ENCODE assay signal across 8 cellular contexts in the genomic region with DNA sequence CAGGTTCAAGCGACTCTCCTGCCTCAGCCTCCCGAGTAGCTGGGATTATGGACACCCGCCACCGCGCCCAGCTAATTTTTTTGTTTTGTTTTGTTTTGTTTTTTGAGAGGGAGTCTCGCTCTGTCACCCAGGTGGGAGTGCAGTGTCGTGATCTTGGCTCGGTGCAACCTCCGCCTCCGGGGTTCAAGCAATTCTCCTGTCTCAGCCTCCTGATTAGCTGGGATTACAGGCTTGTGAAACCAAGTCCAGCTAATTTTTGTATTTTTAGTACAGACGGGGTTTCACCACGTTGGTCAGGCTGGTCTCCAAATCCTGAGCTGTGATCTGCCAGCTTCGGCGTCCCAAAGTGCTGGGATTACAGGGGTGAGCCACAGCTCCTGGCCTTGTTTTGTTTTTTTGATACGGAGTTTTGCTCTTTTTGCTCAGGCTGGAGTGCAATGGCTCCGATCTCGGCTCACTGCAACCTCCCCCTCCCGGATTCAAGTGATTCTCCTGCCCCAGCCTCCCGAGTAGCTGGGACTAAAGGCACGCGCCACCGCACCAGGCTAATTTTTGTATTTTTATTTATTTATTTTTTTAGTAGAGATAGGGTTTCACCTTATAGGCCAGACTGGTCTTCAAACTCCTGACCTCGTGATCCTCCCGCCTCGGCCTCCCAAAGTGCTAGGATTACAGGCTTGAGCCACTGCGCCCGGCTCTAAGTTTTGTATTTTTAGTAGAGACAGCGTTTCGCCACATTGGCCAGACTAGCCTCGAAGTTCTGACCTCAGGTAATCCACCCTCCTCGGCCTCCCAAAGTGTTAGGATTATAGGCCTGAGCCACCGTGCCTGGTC. TPM values are rescaled to one million over a fixed set of nuclear protein-coding genes. Genes with fewer than 3 reads are reported as not detected.
A peak's percentile ranks its signal among the peaks of the same experiment; 100 is the strongest.
DNase-seq lines count a peak whose midpoint lies in the region; ATAC-seq and TF ChIP-seq lines count a peak whose summit lies in the region.
"Not testable (repeated sequence)": the region's sequence is repeated elsewhere in the genome, so short reads cannot be mapped to it uniquely, and the experiment has no call there.

No MANE protein-coding gene starts in this region.

- H3K4me3 Mint-ChIP-seq in activated CD4-positive, alpha-beta memory T cell treated with anti-CD3 and anti-CD28 coated beads for 36 hours: peak overlapping the region; percentile 37

- CTCF ChIA-PET in activated CD4-positive, alpha-beta memory T cell treated with anti-CD3 and anti-CD28 coated beads for 36 hours (lab: Charles Lee): interaction anchor here (0.9 to 3.1 kb wide), 4 partner anchors 88 to 243 kb away, joined by 3 to 37 read pairs (median 5); a partner anchor contains a TSS

- peak overlapping the region; percentile 84 for H3K27ac ChIP-seq in DND-41 (ENCODE audit: low read length)
- H3K27ac ChIP-seq in breast epithelium: peak overlapping the region; percentile 92 to 96
- H3K27ac ChIP-seq in foreskin keratinocyte: peak overlapping the region; percentile 81
- peak overlapping the region; percentile 95 for H3K27ac ChIP-seq in rectal smooth muscle tissue (ENCODE audit: low read depth, low read length)
- peak overlapping the region; percentile 92 to 98 (median 93) for H3K27ac ChIP-seq in upper lobe of left lung

- not testable (repeated sequence) for H3K9me2 ChIP-seq in Loucy (replicated peaks; ENCODE audit: low read depth, low read length)

- not testable (repeated sequence) for ATAC-seq in DND-41 (ENCODE audit: insufficient read depth, low read depth); foreskin keratinocyte; upper lobe of left lung (ENCODE audit: low FRiP score in 2 of 2)

- 91 to 95% methylated on average over 32 of the region's 32 CpGs for WGBS in upper lobe of left lung, 2 donors

- intact Hi-C loops in activated CD4-positive, alpha-beta memory T cell treated with anti-CD3 and anti-CD28 coated beads for 36 hours (cut with micrococcal nuclease); breast epithelium (cut with DNase I; ENCODE audit: low total_unique reads): not testable (repeated sequence)

- peak overlapping the region; percentile 75 for H3K4me2 ChIP-seq in DND-41 (ENCODE audit: insufficient read depth, low read length)
- peak overlapping the region; percentile 64 for H3K4me2 ChIP-seq in Loucy (ENCODE audit: low read depth, low read length, poor library complexity, severe bottlenecking)

- not testable (repeated sequence) for H3K36me3 ChIP-seq in DND-41 (ENCODE audit: insufficient read depth, low read length); Loucy (ENCODE audit: insufficient read depth, low read length); breast epithelium; rectal smooth muscle tissue (ENCODE audit: control insufficient read depth, insufficient read depth, low read length); upper lobe of left lung

- not testable (repeated sequence) for H3F3A ChIP-seq in Loucy (ENCODE audit: low read depth)

- peak overlapping the region; percentile 89 for H2AFZ ChIP-seq in DND-41 (ENCODE audit: low read depth, low read length)
- H2AFZ ChIP-seq in Loucy (ENCODE audit: low read length): peak overlapping the region; percentile 79; the same call in 1 of the 2 replicates

- H3K27me3 Mint-ChIP-seq in activated CD4-positive, alpha-beta memory T cell treated with anti-CD3 and anti-CD28 coated beads for 36 hours: not testable (repeated sequence)

- not testable (repeated sequence) for TF ChIP-seq POLR2A in breast epithelium (IDR thresholded peaks at IDR 0.05); upper lobe of left lung (IDR thresholded peaks at IDR 0.05)

- H3K4me3 ChIP-seq in DND-41 (ENCODE audit: low read depth in 1 of 2, low read length in 2 of 2): peak overlapping the region; percentile 35 to 74; a peak in 3 of 4 replicates
- H3K4me3 ChIP-seq in Loucy (ENCODE audit: low read length, poor library complexity, severe bottlenecking): peak overlapping the region; percentile 83
- peak overlapping the region; percentile 80 to 95 (median 89) for H3K4me3 ChIP-seq in breast epithelium
- peak overlapping the region; percentile 25 for H3K4me3 ChIP-seq in rectal smooth muscle tissue (ENCODE audit: low read length)
- peak overlapping the region in 3 of 4 donors; percentile 69 to 99 (median 97) for H3K4me3 ChIP-seq in upper lobe of left lung

- H3K36me3 Mint-ChIP-seq in activated CD4-positive, alpha-beta memory T cell treated with anti-CD3 and anti-CD28 coated beads for 36 hours: not testable (repeated sequence)

- H3K9ac ChIP-seq in DND-41 (ENCODE audit: low read depth, low read length) (peak overlapping the region; percentile 74), Loucy (ENCODE audit: low read depth, low read length, poor library complexity, severe bottlenecking) (peak overlapping the region; percentile 74), rectal smooth muscle tissue (ENCODE audit: low read length) (peak overlapping the region; percentile 83)

- TF ChIP-seq EP300 in upper lobe of left lung (IDR thresholded peaks at IDR 0.05): not testable (repeated sequence)

- peaks cover 12% of the 10 kb centered on the region for H3K4me1 Mint-ChIP-seq in activated CD4-positive, alpha-beta memory T cell treated with anti-CD3 and anti-CD28 coated beads for 36 hours (ENCODE audit: low read depth)

- not testable (repeated sequence) for DNase-seq in DND-41; activated CD4-positive, alpha-beta memory T cell treated with anti-CD3 and anti-CD28 coated beads for 36 hours; breast epithelium (ENCODE audit: low spot score in 2 of 2); foreskin keratinocyte; upper lobe of left lung
- DNase-seq in mesenteric fat pad (ENCODE audit: low spot score): peak; percentile 84

- not testable (repeated sequence) for H3K27me3 ChIP-seq in DND-41 (ENCODE audit: insufficient read depth, low read length, poor library complexity); Loucy (ENCODE audit: insufficient read depth, low read length, poor library complexity, severe bottlenecking); breast epithelium; foreskin keratinocyte; rectal smooth muscle tissue (ENCODE audit: control insufficient read depth, insufficient read depth, low read length); upper lobe of left lung

- TF ChIP-seq CTCF in DND-41 (IDR thresholded peaks at IDR 0.05; ENCODE audit: borderline replicate concordance, extremely low read depth, low read length, poor library complexity, severe bottlenecking); Loucy (conservative IDR thresholded peaks at IDR 0.05; ENCODE audit: low read length); breast epithelium (IDR thresholded peaks at IDR 0.05); foreskin keratinocyte (conservative IDR thresholded peaks at IDR 0.05); upper lobe of left lung (IDR thresholded peaks at IDR 0.05): not testable (repeated sequence)

- POLR2A ChIA-PET in activated CD4-positive, alpha-beta memory T cell treated with anti-CD3 and anti-CD28 coated beads for 36 hours (lab: Charles Lee): interaction anchor here (1.0 to 2.5 kb wide), 9 partner anchors 10 to 243 kb away, joined by 3 to 20 read pairs (median 5); a partner anchor contains a TSS

- H3K79me2 ChIP-seq in DND-41 (ENCODE audit: insufficient read depth, low read length): peaks cover 38% of the 10 kb centered on the region
- peaks cover 36% of the 10 kb centered on the region for H3K79me2 ChIP-seq in Loucy (ENCODE audit: insufficient read depth, low read length)

- H3K9me3 Mint-ChIP-seq in activated CD4-positive, alpha-beta memory T cell treated with anti-CD3 and anti-CD28 coated beads for 36 hours: not testable (repeated sequence)

- H3K4me1 ChIP-seq in DND-41 (ENCODE audit: insufficient read depth, low read length) (peaks cover 26% of the 10 kb centered on the region), Loucy (ENCODE audit: insufficient read depth, low read length, poor library complexity, severe bottlenecking) (peaks cover 19% of the 10 kb centered on the region), foreskin keratinocyte (peaks cover 12% of the 10 kb centered on the region), upper lobe of left lung (peaks cover 17 to 31% (median 19%) of the 10 kb centered on the region in 4 donors)
- not testable (repeated sequence) for H3K4me1 ChIP-seq in breast epithelium; rectal smooth muscle tissue (ENCODE audit: control insufficient read depth, insufficient read depth, low read length)

- H3K9me3 ChIP-seq in DND-41 (ENCODE audit: insufficient read depth, low read length, severe bottlenecking); Loucy (ENCODE audit: insufficient read depth, low read depth, low read length); breast epithelium; upper lobe of left lung: not testable (repeated sequence)

- H3K27ac Mint-ChIP-seq in activated CD4-positive, alpha-beta memory T cell treated with anti-CD3 and anti-CD28 coated beads for 36 hours: not testable (repeated sequence)

- H4K20me1 ChIP-seq in DND-41 (ENCODE audit: insufficient read depth, low read length): not testable (repeated sequence)
- H4K20me1 ChIP-seq in Loucy (ENCODE audit: insufficient read depth, low read length, poor library complexity, severe bottlenecking): peaks cover 23% of the 10 kb centered on the region

RNA-seq across cellular contexts. Expression of a gene that starts 1.0 kb away (rescaled TPM):
- total RNA-seq in activated CD4-positive, alpha-beta memory T cell treated with anti-CD3 and anti-CD28 coated beads for 36 hours: 10 to 100 TPM; 10.9 to 12.9 TPM
- total RNA-seq in breast epithelium: 10 to 100 TPM; 10.9 to 20.9 (median 17.0) TPM
- 6.3 and 7.0 TPM in 2 replicates for total RNA-seq in foreskin keratinocyte
- 2.5 and 2.7 TPM in 2 replicates for polyA plus RNA-seq in foreskin keratinocyte
- total RNA-seq in mesenteric fat pad: 10.5 TPM
- 10 to 100 TPM; 10.0 to 35.6 (median 16.2) TPM for total RNA-seq in upper lobe of left lung

RNA-seq across cellular contexts. Expression of a gene that starts 45.3 kb away (rescaled TPM):
- total RNA-seq in activated CD4-positive, alpha-beta memory T cell treated with anti-CD3 and anti-CD28 coated beads for 36 hours: 1 to 10 TPM; 5.6 to 5.7 TPM
- 100 to 1,000 TPM in 1 of 3 donors, 10 to 100 TPM in 2; 19.3 to 121 (median 21.1) TPM for total RNA-seq in breast epithelium
- 4.7 and 5.8 TPM in 2 replicates for total RNA-seq in foreskin keratinocyte
- 5.2 and 6.2 TPM in 2 replicates for polyA plus RNA-seq in foreskin keratinocyte
- total RNA-seq in mesenteric fat pad: 22.1 TPM
- 10 to 100 TPM in 3 of 6 donors, 1 to 10 TPM in 3; 8.2 to 23.4 (median 11.3) TPM for total RNA-seq in upper lobe of left lung

Comparison
In these comparisons a context has a peak if more than half of its experiments do, and no peak if none do; other contexts are left out.
1. H3K4me3 ChIP-seq: peak in every context shown above with its lines; median percentile 97 in upper lobe of left lung; 89 in breast epithelium; 83 in Loucy; 54 in DND-41; 25 in rectal smooth muscle tissue.